In the genomic region with DNA sequence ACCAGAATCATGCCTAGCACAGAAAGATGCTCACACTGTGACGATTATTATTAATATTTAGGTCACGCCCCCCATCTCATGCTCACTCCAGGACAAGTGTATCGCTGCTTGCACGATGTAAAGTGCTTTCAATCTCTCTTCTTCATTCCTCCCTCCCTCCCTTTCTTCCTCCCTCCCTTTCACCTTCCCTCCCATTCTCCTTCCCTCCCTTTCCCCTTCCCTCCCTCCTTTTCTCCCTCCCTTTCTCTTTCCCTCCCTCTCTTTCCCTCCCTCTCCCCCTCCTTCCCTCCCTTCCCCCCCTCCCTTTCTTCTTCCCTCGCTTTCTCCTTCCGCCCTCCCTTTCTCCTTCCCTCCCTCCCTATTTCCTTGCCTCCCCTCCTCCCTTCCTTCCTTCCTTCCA, we compare ENCODE assay signal across 1 cellular context.
TF ChIP-seq lines count a peak whose summit lies in the region.

No MANE protein-coding gene starts in this region.

TF ChIP-seq in IMR-90, 13 proteins besides CTCF, POLR2A, EP300 and RAD21:
- TF ChIP-seq RFX5 (IDR thresholded peaks at IDR 0.05; ENCODE audit: low read depth, low read length) (no peak), FOS (IDR thresholded peaks at IDR 0.05; ENCODE audit: low read depth, low read length) (no peak), CHD1 (IDR thresholded peaks at IDR 0.05; ENCODE audit: low read depth, low read length) (no peak), MXI1 (IDR thresholded peaks at IDR 0.05; ENCODE audit: borderline replicate concordance, low read depth, low read length) (no peak), SMC3 (IDR thresholded peaks at IDR 0.05; ENCODE audit: low read depth, low read length) (no peak), NFE2L2 (IDR thresholded peaks at IDR 0.05; ENCODE audit: low read depth, low read length) (no peak), MAZ (IDR thresholded peaks at IDR 0.05; ENCODE audit: borderline replicate concordance, low read depth, low read length) (no peak), CEBPB (IDR thresholded peaks at IDR 0.05; ENCODE audit: low read depth, low read length) (no peak)
- TF ChIP-seq, protein P1, sequence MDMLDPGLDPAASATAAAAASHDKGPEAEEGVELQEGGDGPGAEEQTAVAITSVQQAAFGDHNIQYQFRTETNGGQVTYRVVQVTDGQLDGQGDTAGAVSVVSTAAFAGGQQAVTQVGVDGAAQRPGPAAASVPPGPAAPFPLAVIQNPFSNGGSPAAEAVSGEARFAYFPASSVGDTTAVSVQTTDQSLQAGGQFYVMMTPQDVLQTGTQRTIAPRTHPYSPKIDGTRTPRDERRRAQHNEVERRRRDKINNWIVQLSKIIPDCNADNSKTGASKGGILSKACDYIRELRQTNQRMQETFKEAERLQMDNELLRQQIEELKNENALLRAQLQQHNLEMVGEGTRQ (IDR thresholded peaks at IDR 0.05; ENCODE audit: low read depth, low read length): no peak
- TF ChIP-seq, protein P2, sequence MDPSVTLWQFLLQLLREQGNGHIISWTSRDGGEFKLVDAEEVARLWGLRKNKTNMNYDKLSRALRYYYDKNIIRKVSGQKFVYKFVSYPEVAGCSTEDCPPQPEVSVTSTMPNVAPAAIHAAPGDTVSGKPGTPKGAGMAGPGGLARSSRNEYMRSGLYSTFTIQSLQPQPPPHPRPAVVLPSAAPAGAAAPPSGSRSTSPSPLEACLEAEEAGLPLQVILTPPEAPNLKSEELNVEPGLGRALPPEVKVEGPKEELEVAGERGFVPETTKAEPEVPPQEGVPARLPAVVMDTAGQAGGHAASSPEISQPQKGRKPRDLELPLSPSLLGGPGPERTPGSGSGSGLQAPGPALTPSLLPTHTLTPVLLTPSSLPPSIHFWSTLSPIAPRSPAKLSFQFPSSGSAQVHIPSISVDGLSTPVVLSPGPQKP (IDR thresholded peaks at IDR 0.05; ENCODE audit: borderline replicate concordance, low read depth, low read length): no peak
